In the genomic region with DNA sequence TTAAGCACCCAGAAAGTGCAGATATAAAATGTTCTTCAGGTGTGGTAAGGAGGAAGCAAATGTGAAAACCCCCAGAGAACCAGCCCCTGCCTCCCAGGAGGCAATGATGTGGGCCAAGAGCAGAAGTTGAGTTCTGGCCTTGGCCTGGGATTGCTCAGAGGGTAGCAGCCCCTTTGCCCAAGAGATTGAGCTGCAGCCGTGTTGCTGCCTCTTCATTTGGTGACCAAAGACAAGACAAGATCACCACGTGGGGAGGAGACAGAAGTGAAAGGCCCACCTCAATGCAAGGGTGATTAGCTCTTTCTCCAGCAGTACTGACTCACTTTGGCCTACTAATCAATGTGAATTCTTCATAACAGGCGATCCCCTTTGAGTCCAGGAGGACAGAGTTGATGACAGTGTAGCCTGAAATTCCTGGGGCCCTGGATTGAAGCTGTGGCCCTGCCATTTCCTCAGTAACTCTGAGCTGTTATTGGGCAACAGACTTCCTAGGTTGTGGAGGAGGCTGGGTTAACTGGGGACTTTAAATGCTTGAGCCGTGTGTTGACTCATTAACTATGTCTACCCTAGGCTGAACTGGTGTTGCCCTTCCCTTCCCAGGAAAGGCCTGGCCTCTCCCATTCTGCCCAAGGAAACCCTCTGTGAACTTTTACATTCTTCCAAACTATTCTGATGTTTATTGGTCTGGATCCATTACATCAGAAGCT, we compare ENCODE assay signal across 8 cellular contexts.
A peak's percentile ranks its signal among the peaks of the same experiment; 100 is the strongest.
DNase-seq lines count a peak whose midpoint lies in the region; ATAC-seq and TF ChIP-seq lines count a peak whose summit lies in the region.

No MANE protein-coding gene starts in this region.

- ATAC-seq in HG03571 (IDR thresholded peaks at IDR 0.05; ENCODE audit: unreplicated experiment) (peak; percentile 24), omental fat pad (ENCODE audit: low FRiP score) (peak; percentile 65)
- no peak for ATAC-seq in central memory CD8-positive, alpha-beta T cell (replicated peaks; ENCODE audit: extremely low read depth, poor library complexity, severe bottlenecking)

- TF ChIP-seq POLR2A in GM19193 (IDR thresholded peaks at IDR 0.05; ENCODE audit: extremely low read depth, insufficient read depth, insufficient read length): peak; percentile 36

- peaks cover 23% of the 10 kb centered on the region for H3K36me3 Mint-ChIP-seq in central memory CD8-positive, alpha-beta T cell (ENCODE audit: insufficient read depth)

- H3K27ac ChIP-seq in caudate nucleus (ENCODE audit: low read depth, low read length): no peak overlapping the region

- peaks cover 65% of the 10 kb centered on the region for H3K4me1 Mint-ChIP-seq in central memory CD8-positive, alpha-beta T cell

- DNase-seq in central memory CD8-positive, alpha-beta T cell (ENCODE audit: low spot score in 2 of 2): no peak
- DNase-seq in omental fat pad (ENCODE audit: low spot score) (no peak), midbrain (lab: John Stamatoyannopoulos, UW) (no peak), caudate nucleus (lab: John Stamatoyannopoulos, UW) (no peak), NCI-H2227 treated with DMSO at 0.1 percent for 48 hours (lab: John Stamatoyannopoulos, UW) (no peak)
- DNase-seq in activated effector memory CD4-positive, alpha-beta T cell treated with Interleukin-2 at 50 U/mL for 16 hours: no peak

- no peaks in the 10 kb centered on the region for H3K27me3 Mint-ChIP-seq in central memory CD8-positive, alpha-beta T cell

- no peaks in the 10 kb centered on the region for H3K9me3 Mint-ChIP-seq in central memory CD8-positive, alpha-beta T cell

- TF ChIP-seq CTCF in omental fat pad (IDR thresholded peaks at IDR 0.05): no peak

- no peak overlapping the region for H3K4me3 Mint-ChIP-seq in central memory CD8-positive, alpha-beta T cell

- peak overlapping the region; percentile 75 for H3K27ac Mint-ChIP-seq in central memory CD8-positive, alpha-beta T cell (ENCODE audit: low read depth)
